18 cellular contexts compared by ENCODE assay signal in genomic region chr12:130184531-130185090, GRCh38. TPM values are rescaled to one million over a fixed set of nuclear protein-coding genes. Genes with fewer than 3 reads are reported as not detected.
A peak's percentile ranks its signal among the peaks of the same experiment; 100 is the strongest.
DNase-seq lines count a peak whose midpoint lies in the region; ATAC-seq lines count a peak whose summit lies in the region.
"Had no signal": no experiment of that assay in that cellular context is flagged by ENCODE, and none has a peak within 500 bp of the region (broad histone marks: within the 10 kb centered on the region; RNA-seq: fewer than 3 reads in every experiment).

No MANE protein-coding gene starts in this region.

- intact Hi-C loops in cardiac septum (cut with DNase I) = no loop called here
- intact Hi-C loops in Right ventricle myocardium superior (cut with DNase I) = no loop called here
- intact Hi-C loops in posterior vena cava (cut with DNase I) = no loop called here

- ATAC-seq in Right ventricle myocardium superior (ENCODE audit: poor library complexity) = no peak
- no peak for ATAC-seq in GM21723 (IDR thresholded peaks at IDR 0.05; ENCODE audit: unreplicated experiment)
- ATAC-seq: HCT116 had no signal

- DNase-seq in cardiac septum (ENCODE audit: low spot score) (peak; percentile 60), Right ventricle myocardium superior (no peak), islet precursor cell (peak; percentile 55), posterior vena cava (ENCODE audit: low spot score) (peak; percentile 55), NCI-H1048 (lab: John Stamatoyannopoulos, UW) (no peak), GF-D8 (lab: John Stamatoyannopoulos, UW) (no peak)
- DNase-seq: 8988T; CD4-positive, alpha-beta memory T cell; DMS153; DMS79; GDM1; GOT3; H7; HFFc6 had no signal

RNA-seq across cellular contexts. Expression of gene FZD10, which starts 22.3 kb away (rescaled TPM):
- total RNA-seq in cardiac septum (not detected), Right ventricle myocardium superior (not detected), posterior vena cava (1 to 10 TPM in 1 of 2 donors, under 1 TPM in 1; 0.51 to 1.1 TPM)
- total RNA-seq: A673; CD4-positive, alpha-beta memory T cell; HFFc6; HT1080 had no signal

Comparison
In these comparisons a context has a peak if more than half of its experiments do, and no peak if none do; other contexts are left out.
1. DNase-seq: peak in cardiac septum (single experiment), islet precursor cell (single experiment) and posterior vena cava (single experiment); none in Right ventricle myocardium superior (single experiment), NCI-H1048 (single experiment) and GF-D8 (single experiment).